In genomic region chr1:91506071-91506470, GRCh38 we compare ENCODE assay signal across 20 cellular contexts. TPM values are rescaled to one million over a fixed set of nuclear protein-coding genes. Genes with fewer than 3 reads are reported as not detected.
DNase-seq lines count a peak whose midpoint lies in the region; ATAC-seq and TF ChIP-seq lines count a peak whose summit lies in the region.
"Had no signal": no experiment of that assay in that cellular context is flagged by ENCODE, and none has a peak within 500 bp of the region (broad histone marks: within the 10 kb centered on the region; RNA-seq: fewer than 3 reads in every experiment).

No MANE protein-coding gene starts in this region.

- H3K27me3 Mint-ChIP-seq in activated T-cell treated with anti-CD3 and anti-CD28 coated beads, Interleukin-2, amount 50 U/mL, for 72 hours (ENCODE audit: low read depth): no peaks in the 10 kb centered on the region
- H3K27me3 Mint-ChIP-seq in nephron progenitor cell (ENCODE audit: low read depth, poor library complexity): no peaks in the 10 kb centered on the region

- peak overlapping the region; percentile 84 for H3K4me3 ChIP-seq in Loucy (ENCODE audit: low read length, poor library complexity, severe bottlenecking)
- H3K4me3 ChIP-seq: SJCRH30 had no signal

- intact Hi-C loops in Right ventricle myocardium inferior (cut with DNase I): no loop called here

- H4K20me1 ChIP-seq in Loucy (ENCODE audit: insufficient read depth, low read length, poor library complexity, severe bottlenecking): peaks cover 76% of the 10 kb centered on the region

- H3K4me1 Mint-ChIP-seq in activated T-cell treated with anti-CD3 and anti-CD28 coated beads, Interleukin-2, amount 50 U/mL, for 72 hours (ENCODE audit: low read depth): peaks cover 31% of the 10 kb centered on the region
- H3K4me1 Mint-ChIP-seq in nephron progenitor cell: peaks cover 28% of the 10 kb centered on the region

- H3K4me2 ChIP-seq in Loucy (ENCODE audit: low read depth, low read length, poor library complexity, severe bottlenecking): peak overlapping the region; percentile 72

- H3F3A ChIP-seq in Loucy (ENCODE audit: low read depth): peaks cover 7% of the 10 kb centered on the region; the same call in 1 of the 2 replicates

- peaks cover 16 to 31% of the 10 kb centered on the region in 2 donors for H3K36me3 Mint-ChIP-seq in activated T-cell treated with anti-CD3 and anti-CD28 coated beads, Interleukin-2, amount 50 U/mL, for 72 hours (ENCODE audit: insufficient read depth in 2 of 2)
- H3K36me3 Mint-ChIP-seq in nephron progenitor cell (ENCODE audit: low read depth): peaks cover 20% of the 10 kb centered on the region

- H3K79me2 ChIP-seq in Loucy (ENCODE audit: insufficient read depth, low read length): peaks cover 92% of the 10 kb centered on the region

- no peak overlapping the region for H3K4me3 Mint-ChIP-seq in activated T-cell treated with anti-CD3 and anti-CD28 coated beads, Interleukin-2, amount 50 U/mL, for 72 hours
- no peak overlapping the region for H3K4me3 Mint-ChIP-seq in nephron progenitor cell
- H3K4me3 Mint-ChIP-seq: H9 had no signal

- peaks cover 61% of the 10 kb centered on the region for H3K4me1 ChIP-seq in Loucy (ENCODE audit: insufficient read depth, low read length, poor library complexity, severe bottlenecking)
- H3K4me1 ChIP-seq: BE2C, SJCRH30 had no signal

- peak overlapping the region; percentile 64 for H3K27ac Mint-ChIP-seq in activated T-cell treated with anti-CD3 and anti-CD28 coated beads, Interleukin-2, amount 50 U/mL, for 72 hours
- peak overlapping the region; percentile 15 for H3K27ac Mint-ChIP-seq in nephron progenitor cell

- peak overlapping the region; percentile 44 for H3K9ac ChIP-seq in Loucy (ENCODE audit: low read depth, low read length, poor library complexity, severe bottlenecking)

- no peaks in the 10 kb centered on the region for H3K9me3 ChIP-seq in Loucy (ENCODE audit: insufficient read depth, low read depth, low read length)
- H3K9me3 ChIP-seq: BE2C, SJCRH30 had no signal

- peaks cover 19% of the 10 kb centered on the region; the same call in 1 of the 2 replicates for H3K36me3 ChIP-seq in Loucy (ENCODE audit: insufficient read depth, low read length)
- H3K36me3 ChIP-seq: BE2C had no signal

- DNase-seq in activated T-cell treated with anti-CD3 and anti-CD28 coated beads, Interleukin-2, amount 50 U/mL, for 72 hours: no peak
- DNase-seq in activated T-cell treated with anti-CD3 and anti-CD28 coated beads for 4 hours (no peak), nephron progenitor cell (no peak), Right ventricle myocardium inferior (ENCODE audit: missing footprints) (no peak), Kasumi-1 (lab: John Stamatoyannopoulos, UW) (no peak)
- DNase-seq: BE2C; DMS153; H9; KBM-7; MM.1S; NCI-H2029; NCI-H446 treated with DMSO at 0.1 percent for 48 hours; NCI-H526; NCI-H82; NK-92 treated with Interleukin-12 subunit alpha and Interleukin-12 subunit beta, amount 100 ng/mL, for 24 hours; PC-3; SJCRH30 had no signal

- H3K9me3 Mint-ChIP-seq in activated T-cell treated with anti-CD3 and anti-CD28 coated beads, Interleukin-2, amount 50 U/mL, for 72 hours: no peaks in the 10 kb centered on the region
- H3K9me3 Mint-ChIP-seq in nephron progenitor cell: no peaks in the 10 kb centered on the region
- H3K9me3 Mint-ChIP-seq: H9 had no signal

- TF ChIP-seq CTCF in Loucy (conservative IDR thresholded peaks at IDR 0.05; ENCODE audit: low read length) (no peak), nephron progenitor cell (IDR thresholded peaks at IDR 0.05) (no peak)

- no peak overlapping the region for H2AFZ ChIP-seq in Loucy (ENCODE audit: low read length)

- no peaks in the 10 kb centered on the region for H3K9me2 ChIP-seq in Loucy (replicated peaks; ENCODE audit: low read depth, low read length)

- no peak for ATAC-seq in activated T-cell treated with anti-CD3 and anti-CD28 coated beads, Interleukin-2, amount 50 U/mL, for 72 hours (replicated peaks in 1 of 2)
- ATAC-seq in Right ventricle myocardium inferior: no peak
- no peak for ATAC-seq in GM19035 (IDR thresholded peaks at IDR 0.05; ENCODE audit: unreplicated experiment)
- ATAC-seq: PC-3, SK-N-SH treated with all-trans-retinoic acid at 6 μM for 48 hours had no signal

- H3K27me3 ChIP-seq in Loucy (ENCODE audit: insufficient read depth, low read length, poor library complexity, severe bottlenecking): no peaks in the 10 kb centered on the region
- H3K27me3 ChIP-seq: BE2C, SJCRH30 had no signal

RNA-seq across cellular contexts. Expression of gene CDC7, which starts 5.4 kb away (rescaled TPM):
- total RNA-seq in activated T-cell treated with anti-CD3 and anti-CD28 coated beads, Interleukin-2, amount 50 U/mL, for 72 hours: 10 to 100 TPM; 39.0 to 45.3 TPM
- total RNA-seq in Right ventricle myocardium inferior: 0.95 TPM

Comparison
In these comparisons a context has a peak if more than half of its experiments do, and no peak if none do; other contexts are left out.
1. RNA of gene CDC7, which starts 5.4 kb away (total RNA-seq): 39.0 to 45.3 TPM in activated T-cell treated with anti-CD3 and anti-CD28 coated beads, Interleukin-2, amount 50 U/mL, for 72 hours; 0.95 TPM in Right ventricle myocardium inferior (single experiment); every median in the first group is over 10 times any median in the second.